ENCODE assay signal across 10 cellular contexts in genomic region chr14:88322505-88323085, GRCh38. TPM values are rescaled to one million over a fixed set of nuclear protein-coding genes. Genes with fewer than 3 reads are reported as not detected.
DNase-seq lines count a peak whose midpoint lies in the region; ATAC-seq and TF ChIP-seq lines count a peak whose summit lies in the region.
"Had no signal": no experiment of that assay in that cellular context is flagged by ENCODE, and none has a peak within 500 bp of the region (broad histone marks: within the 10 kb centered on the region; RNA-seq: fewer than 3 reads in every experiment).

No MANE protein-coding gene starts in this region.

- H3K4me3 Mint-ChIP-seq in activated naive CD4-positive, alpha-beta T cell treated with anti-CD3 and anti-CD28 coated beads, Interleukin-2, amount 10 ng/mL, durations not matched to agents 7 days and 5 days = peak overlapping the region; percentile 37
- H3K4me3 Mint-ChIP-seq: neural crest cell had no signal

- TF ChIP-seq CTCF in Panc1 (IDR thresholded peaks at IDR 0.05) (no peak), spleen (IDR thresholded peaks at IDR 0.05 in 8 of 11, conservative IDR thresholded peaks at IDR 0.05 in 3 of 11) (no peak)

- in situ Hi-C loops in Panc1 (cut with HindIII; ENCODE audit: low pct_unique_long_range_greater_than_20kb, low sequenced_read_pairs) = no loop called here

- H3K4me1 ChIP-seq in Panc1 (ENCODE audit: control insufficient read depth, insufficient read depth, low read length) (peaks cover 7% of the 10 kb centered on the region), spleen (peaks cover 0 to 29% (median 19%) of the 10 kb centered on the region in 6 donors)

- H3K4me1 Mint-ChIP-seq in activated naive CD4-positive, alpha-beta T cell treated with anti-CD3 and anti-CD28 coated beads, Interleukin-2, amount 10 ng/mL, durations not matched to agents 7 days and 5 days = peaks cover 6% of the 10 kb centered on the region

- 4 to 6% (median 5%) methylated on average over 26 of the region's 26 CpGs for WGBS in spleen, 5 donors

- H3K27ac Mint-ChIP-seq in activated naive CD4-positive, alpha-beta T cell treated with anti-CD3 and anti-CD28 coated beads, Interleukin-2, amount 10 ng/mL, durations not matched to agents 7 days and 5 days = no peak overlapping the region
- H3K27ac Mint-ChIP-seq in activated naive CD4-positive, alpha-beta T cell treated with anti-CD3 and anti-CD28 coated beads, Interleukin-2, amount 50 U/mL, for 72 hours = no peak overlapping the region

- TF ChIP-seq POLR2A in spleen (IDR thresholded peaks at IDR 0.05) = no peak

- BruUV-seq in Panc1 (replicated peaks; lab: Mats Ljungman, UMichigan) = no TSS peak

- no peak overlapping the region for H3K27ac ChIP-seq in Panc1 (ENCODE audit: low read length)
- no peak overlapping the region for H3K27ac ChIP-seq in spleen
- H3K27ac ChIP-seq: SJSA1 had no signal

- H3K27me3 Mint-ChIP-seq in activated naive CD4-positive, alpha-beta T cell treated with anti-CD3 and anti-CD28 coated beads, Interleukin-2, amount 10 ng/mL, durations not matched to agents 7 days and 5 days = peaks cover 42% of the 10 kb centered on the region

- no peaks in the 10 kb centered on the region for H3K9me3 ChIP-seq in Panc1 (ENCODE audit: control insufficient read depth, insufficient read depth, low read depth, low read length)
- no peaks in the 10 kb centered on the region for H3K9me3 ChIP-seq in spleen
- H3K9me3 ChIP-seq: SJSA1 had no signal

- intact Hi-C loops in Panc1 (cut with micrococcal nuclease; ENCODE audit: unreplicated experiment) = no loop called here
- intact Hi-C loops in spleen (cut with DNase I; ENCODE audit: low total_unique reads) = no loop called here

- CTCF ChIA-PET in activated naive CD4-positive, alpha-beta T cell treated with anti-CD3 and anti-CD28 coated beads, Interleukin-2, amount 10 ng/mL, durations not matched to agents 7 days and 5 days (lab: Charles Lee) = no interaction called here
- CTCF ChIA-PET in Panc1 (lab: Charles Lee) = no interaction called here

- POLR2A ChIA-PET in Panc1 (lab: Charles Lee) = no interaction called here

- H3K4me3 ChIP-seq in Panc1 (ENCODE audit: low read depth in 2 of 2, low read length in 2 of 2) (peak overlapping the region; percentile 30 to 33), iPS-11a (ENCODE audit: low read depth, low read length) (peak overlapping the region; percentile 60), spleen (peak overlapping the region in 7 of 8 donors; percentile 22 to 71 (median 42))

- ATAC-seq in activated naive CD4-positive, alpha-beta T cell treated with anti-CD3 and anti-CD28 coated beads, Interleukin-2, amount 50 U/mL, for 72 hours = no peak
- no peak for ATAC-seq in Panc1
- no peak for ATAC-seq in left lobe of liver

- H3K36me3 ChIP-seq in Panc1 (ENCODE audit: control insufficient read depth, insufficient read depth, low read length) = no peaks in the 10 kb centered on the region
- no peaks in the 10 kb centered on the region for H3K36me3 ChIP-seq in spleen
- H3K36me3 ChIP-seq: SJSA1 had no signal

- H3K9me3 Mint-ChIP-seq in activated naive CD4-positive, alpha-beta T cell treated with anti-CD3 and anti-CD28 coated beads, Interleukin-2, amount 10 ng/mL, durations not matched to agents 7 days and 5 days = no peaks in the 10 kb centered on the region
- no peaks in the 10 kb centered on the region for H3K9me3 Mint-ChIP-seq in activated naive CD4-positive, alpha-beta T cell treated with anti-CD3 and anti-CD28 coated beads, Interleukin-2, amount 50 U/mL, for 72 hours
- H3K9me3 Mint-ChIP-seq: neural crest cell had no signal

- DNase-seq in activated naive CD4-positive, alpha-beta T cell treated with anti-CD3 and anti-CD28 coated beads, Interleukin-2, amount 10 ng/mL, durations not matched to agents 7 days and 5 days = no peak
- DNase-seq in activated naive CD4-positive, alpha-beta T cell treated with anti-CD3 and anti-CD28 coated beads, Interleukin-2, amount 50 U/mL, for 72 hours (ENCODE audit: low spot score in 2 of 2) = no peak
- no peak for DNase-seq in Panc1 (ENCODE audit: low read depth, low spot score)
- DNase-seq in spleen = no peak
- DNase-seq in left lobe of liver (ENCODE audit: low spot score) = no peak
- no peak for DNase-seq in T-helper 9 cell
- DNase-seq in activated naive CD4-positive, alpha-beta T cell treated with Interleukin-2 at 50 U/mL for 16 hours = no peak

- H3K36me3 Mint-ChIP-seq in activated naive CD4-positive, alpha-beta T cell treated with anti-CD3 and anti-CD28 coated beads, Interleukin-2, amount 10 ng/mL, durations not matched to agents 7 days and 5 days = no peaks in the 10 kb centered on the region
- H3K36me3 Mint-ChIP-seq in activated naive CD4-positive, alpha-beta T cell treated with anti-CD3 and anti-CD28 coated beads, Interleukin-2, amount 50 U/mL, for 72 hours = no peaks in the 10 kb centered on the region

- peaks cover 34% of the 10 kb centered on the region for H3K27me3 ChIP-seq in Panc1 (ENCODE audit: control insufficient read depth, insufficient read depth, low read length)
- peaks cover 4 to 98% (median 66%) of the 10 kb centered on the region in 7 donors for H3K27me3 ChIP-seq in spleen (replicated peaks in 1 of 7)

RNA-seq across cellular contexts. Expression of gene KCNK10, which starts 0.5 kb away (rescaled TPM):
- not detected for total RNA-seq in activated naive CD4-positive, alpha-beta T cell treated with anti-CD3 and anti-CD28 coated beads, Interleukin-2, amount 50 U/mL, for 72 hours
- total RNA-seq in Panc1 (2021; ENCODE audit: unreplicated experiment) = 0.28 TPM
- 0.28 TPM for polyA plus RNA-seq in Panc1 (2012; ENCODE audit: insufficient read length)
- total RNA-seq in spleen = under 1 TPM in 2 of 7 donors, not detected in 5; 0.09 to 0.13 TPM
- polyA plus RNA-seq in spleen = under 1 TPM in 2 of 3 donors, not detected in 1; 0.03 to 0.07 TPM
- not detected for total RNA-seq in left lobe of liver
- total RNA-seq: SJSA1 had no signal
